In the genomic region with DNA sequence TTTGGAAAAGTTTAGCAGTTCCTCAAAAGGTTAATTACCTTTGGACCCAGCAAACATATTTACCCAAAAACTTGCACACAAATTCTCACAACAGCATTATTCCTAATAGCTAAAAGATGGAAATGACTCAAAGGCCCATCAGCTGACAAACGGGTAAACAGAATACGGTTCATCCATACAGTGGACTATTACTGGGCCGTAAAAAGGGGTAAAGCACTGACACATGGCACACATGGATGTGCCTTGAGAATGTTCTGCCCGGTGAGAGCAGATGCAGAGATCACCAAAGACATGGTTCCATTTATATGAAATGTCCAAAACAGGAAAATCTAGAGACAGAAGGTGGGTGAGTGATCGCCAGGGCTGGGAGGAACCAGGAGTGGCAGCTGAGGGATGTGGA, we compare ENCODE assay signal across 18 cellular contexts.
DNase-seq lines count a peak whose midpoint lies in the region; ATAC-seq and TF ChIP-seq lines count a peak whose summit lies in the region.
"Had no signal": no experiment of that assay in that cellular context is flagged by ENCODE, and none has a peak within 500 bp of the region (broad histone marks: within the 10 kb centered on the region; RNA-seq: fewer than 3 reads in every experiment).

No MANE protein-coding gene starts in this region.

- H3K27me3 ChIP-seq in GM23338 (ENCODE audit: insufficient read depth): no peaks in the 10 kb centered on the region
- H3K27me3 ChIP-seq: BE2C had no signal

- no peaks in the 10 kb centered on the region; the same call in 1 of the 2 replicates for H3K36me3 ChIP-seq in GM23338 (ENCODE audit: insufficient read depth)

- H3K27me3 Mint-ChIP-seq in GM23338 (ENCODE audit: insufficient read depth, low read depth, poor library complexity) (peaks cover 9% of the 10 kb centered on the region), T-helper 17 cell (no peaks in the 10 kb centered on the region), endothelial cell (ENCODE audit: unreplicated experiment) (peaks cover 3% of the 10 kb centered on the region), progenitor cell of endocrine pancreas (no peaks in the 10 kb centered on the region)
- H3K27me3 Mint-ChIP-seq: CD4-positive, CD25-positive, alpha-beta regulatory T cell had no signal

- peak overlapping the region; percentile 64; the same call in 1 of the 2 replicates for H3K27ac ChIP-seq in GM23338 (ENCODE audit: low read depth)
- H3K27ac ChIP-seq in RWPE1: no peak overlapping the region

- no peak overlapping the region for H2AFZ ChIP-seq in GM23338

- peaks cover 32% of the 10 kb centered on the region for H3F3A ChIP-seq in GM23338 (replicated peaks; ENCODE audit: low read depth)

- POLR2A ChIA-PET in RWPE1 (lab: Yijun Ruan, JAX; ENCODE audit: low non-redundant PET): no interaction called here

- H3K9me2 ChIP-seq in GM23338 (ENCODE audit: insufficient read depth): no peaks in the 10 kb centered on the region

- H3K4me3 Mint-ChIP-seq in GM23338 (no peak overlapping the region), T-helper 17 cell (no peak overlapping the region), endothelial cell (ENCODE audit: unreplicated experiment) (peak overlapping the region; percentile 30), progenitor cell of endocrine pancreas (ENCODE audit: low read depth) (no peak overlapping the region)

- no peaks in the 10 kb centered on the region for H3K4me1 ChIP-seq in GM23338 (ENCODE audit: insufficient read depth)
- H3K4me1 ChIP-seq: BE2C, Caco-2 had no signal

- H3K9me3 Mint-ChIP-seq in GM23338: no peaks in the 10 kb centered on the region; the same call in 2 of the 3 replicates
- H3K9me3 Mint-ChIP-seq in endothelial cell (ENCODE audit: unreplicated experiment): no peaks in the 10 kb centered on the region
- H3K9me3 Mint-ChIP-seq in progenitor cell of endocrine pancreas (ENCODE audit: low read depth): no peaks in the 10 kb centered on the region
- H3K9me3 Mint-ChIP-seq: CD4-positive, CD25-positive, alpha-beta regulatory T cell had no signal

- no peak for TF ChIP-seq CTCF in GM23338 (conservative IDR thresholded peaks at IDR 0.05; ENCODE audit: low read depth in 2 of 2)
- no peak for TF ChIP-seq CTCF in endothelial cell (IDR thresholded peaks at IDR 0.05; ENCODE audit: unreplicated experiment)
- no peak for TF ChIP-seq CTCF in progenitor cell of endocrine pancreas (IDR thresholded peaks at IDR 0.05; ENCODE audit: unreplicated experiment)
- TF ChIP-seq CTCF in RWPE1 (conservative IDR thresholded peaks at IDR 0.05; ENCODE audit: low read depth): no peak

- no peak overlapping the region for H3K27ac Mint-ChIP-seq in GM23338
- H3K27ac Mint-ChIP-seq in T-helper 17 cell: peak overlapping the region; percentile 54
- H3K27ac Mint-ChIP-seq in endothelial cell (ENCODE audit: unreplicated experiment): no peak overlapping the region
- peak overlapping the region; percentile 53 for H3K27ac Mint-ChIP-seq in progenitor cell of endocrine pancreas

- H3K4me2 ChIP-seq in GM23338: no peak overlapping the region

- no peak for DNase-seq in GM23338 (ENCODE audit: low spot score)
- no peak for DNase-seq in T-helper 17 cell
- no peak for DNase-seq in endothelial cell (ENCODE audit: low spot score)
- DNase-seq in progenitor cell of endocrine pancreas (ENCODE audit: low spot score, unreplicated experiment): no peak
- no peak for DNase-seq in RWPE1 (ENCODE audit: low spot score)
- no peak for DNase-seq in HuH-7 (ENCODE audit: low spot score)
- DNase-seq: ACHN; BE2C; C1 segment of cervical spinal cord; Caco-2; CD4-positive, CD25-positive, alpha-beta regulatory T cell; DMS153; DMS79; GDM1; GOT3; H7 had no signal

- H3K4me1 Mint-ChIP-seq in GM23338: peaks cover 6% of the 10 kb centered on the region; the same call in 1 of the 3 replicates
- peaks cover 13% of the 10 kb centered on the region for H3K4me1 Mint-ChIP-seq in T-helper 17 cell
- H3K4me1 Mint-ChIP-seq in endothelial cell (ENCODE audit: unreplicated experiment): no peaks in the 10 kb centered on the region
- peaks cover 2% of the 10 kb centered on the region for H3K4me1 Mint-ChIP-seq in progenitor cell of endocrine pancreas (ENCODE audit: low read depth)

- H3K36me3 Mint-ChIP-seq in GM23338 (ENCODE audit: low read depth) (peaks cover 37% of the 10 kb centered on the region), T-helper 17 cell (ENCODE audit: low read depth) (peaks cover 5% of the 10 kb centered on the region), endothelial cell (ENCODE audit: low read depth, unreplicated experiment) (peaks cover 22% of the 10 kb centered on the region), progenitor cell of endocrine pancreas (ENCODE audit: insufficient read depth) (peaks cover 24% of the 10 kb centered on the region)

- H3K9me3 ChIP-seq in T-helper 17 cell (ENCODE audit: control insufficient read depth, low read length, poor library complexity, severe bottlenecking): no peaks in the 10 kb centered on the region
- H3K9me3 ChIP-seq: BE2C, Caco-2 had no signal

- no peak overlapping the region for H3K4me3 ChIP-seq in GM23338

- no peaks in the 10 kb centered on the region for H3K79me2 ChIP-seq in GM23338 (replicated peaks; ENCODE audit: insufficient read depth)

- CTCF ChIA-PET in RWPE1 (lab: Yijun Ruan, JAX): no interaction called here

- no peak for ATAC-seq in GM23338
- ATAC-seq in T-helper 17 cell: no peak
- ATAC-seq in HG02840 (IDR thresholded peaks at IDR 0.05; ENCODE audit: low FRiP score, unreplicated experiment): no peak
- ATAC-seq: HCT116 had no signal

- H4K20me1 ChIP-seq in GM23338 (replicated peaks; ENCODE audit: insufficient read depth): peaks cover 16% of the 10 kb centered on the region; the same call in 1 of the 2 replicates

TF ChIP-seq in GM23338, 12 proteins besides CTCF, POLR2A, EP300 and RAD21 (continues in another document):
- no peak for TF ChIP-seq STAT1 (IDR thresholded peaks at IDR 0.05; ENCODE audit: unreplicated experiment)
- TF ChIP-seq JUNB (IDR thresholded peaks at IDR 0.05; ENCODE audit: unreplicated experiment): no peak
- TF ChIP-seq ZNF114 (CRISPR knock-in tag; IDR thresholded peaks at IDR 0.05): no peak
- TF ChIP-seq EZH2 (IDR thresholded peaks at IDR 0.05; ENCODE audit: low read depth, unreplicated experiment): no peak
- no peak for TF ChIP-seq CREB1 (CRISPR knock-in tag; IDR thresholded peaks at IDR 0.05; ENCODE audit: low read depth)
- TF ChIP-seq, protein P1, sequence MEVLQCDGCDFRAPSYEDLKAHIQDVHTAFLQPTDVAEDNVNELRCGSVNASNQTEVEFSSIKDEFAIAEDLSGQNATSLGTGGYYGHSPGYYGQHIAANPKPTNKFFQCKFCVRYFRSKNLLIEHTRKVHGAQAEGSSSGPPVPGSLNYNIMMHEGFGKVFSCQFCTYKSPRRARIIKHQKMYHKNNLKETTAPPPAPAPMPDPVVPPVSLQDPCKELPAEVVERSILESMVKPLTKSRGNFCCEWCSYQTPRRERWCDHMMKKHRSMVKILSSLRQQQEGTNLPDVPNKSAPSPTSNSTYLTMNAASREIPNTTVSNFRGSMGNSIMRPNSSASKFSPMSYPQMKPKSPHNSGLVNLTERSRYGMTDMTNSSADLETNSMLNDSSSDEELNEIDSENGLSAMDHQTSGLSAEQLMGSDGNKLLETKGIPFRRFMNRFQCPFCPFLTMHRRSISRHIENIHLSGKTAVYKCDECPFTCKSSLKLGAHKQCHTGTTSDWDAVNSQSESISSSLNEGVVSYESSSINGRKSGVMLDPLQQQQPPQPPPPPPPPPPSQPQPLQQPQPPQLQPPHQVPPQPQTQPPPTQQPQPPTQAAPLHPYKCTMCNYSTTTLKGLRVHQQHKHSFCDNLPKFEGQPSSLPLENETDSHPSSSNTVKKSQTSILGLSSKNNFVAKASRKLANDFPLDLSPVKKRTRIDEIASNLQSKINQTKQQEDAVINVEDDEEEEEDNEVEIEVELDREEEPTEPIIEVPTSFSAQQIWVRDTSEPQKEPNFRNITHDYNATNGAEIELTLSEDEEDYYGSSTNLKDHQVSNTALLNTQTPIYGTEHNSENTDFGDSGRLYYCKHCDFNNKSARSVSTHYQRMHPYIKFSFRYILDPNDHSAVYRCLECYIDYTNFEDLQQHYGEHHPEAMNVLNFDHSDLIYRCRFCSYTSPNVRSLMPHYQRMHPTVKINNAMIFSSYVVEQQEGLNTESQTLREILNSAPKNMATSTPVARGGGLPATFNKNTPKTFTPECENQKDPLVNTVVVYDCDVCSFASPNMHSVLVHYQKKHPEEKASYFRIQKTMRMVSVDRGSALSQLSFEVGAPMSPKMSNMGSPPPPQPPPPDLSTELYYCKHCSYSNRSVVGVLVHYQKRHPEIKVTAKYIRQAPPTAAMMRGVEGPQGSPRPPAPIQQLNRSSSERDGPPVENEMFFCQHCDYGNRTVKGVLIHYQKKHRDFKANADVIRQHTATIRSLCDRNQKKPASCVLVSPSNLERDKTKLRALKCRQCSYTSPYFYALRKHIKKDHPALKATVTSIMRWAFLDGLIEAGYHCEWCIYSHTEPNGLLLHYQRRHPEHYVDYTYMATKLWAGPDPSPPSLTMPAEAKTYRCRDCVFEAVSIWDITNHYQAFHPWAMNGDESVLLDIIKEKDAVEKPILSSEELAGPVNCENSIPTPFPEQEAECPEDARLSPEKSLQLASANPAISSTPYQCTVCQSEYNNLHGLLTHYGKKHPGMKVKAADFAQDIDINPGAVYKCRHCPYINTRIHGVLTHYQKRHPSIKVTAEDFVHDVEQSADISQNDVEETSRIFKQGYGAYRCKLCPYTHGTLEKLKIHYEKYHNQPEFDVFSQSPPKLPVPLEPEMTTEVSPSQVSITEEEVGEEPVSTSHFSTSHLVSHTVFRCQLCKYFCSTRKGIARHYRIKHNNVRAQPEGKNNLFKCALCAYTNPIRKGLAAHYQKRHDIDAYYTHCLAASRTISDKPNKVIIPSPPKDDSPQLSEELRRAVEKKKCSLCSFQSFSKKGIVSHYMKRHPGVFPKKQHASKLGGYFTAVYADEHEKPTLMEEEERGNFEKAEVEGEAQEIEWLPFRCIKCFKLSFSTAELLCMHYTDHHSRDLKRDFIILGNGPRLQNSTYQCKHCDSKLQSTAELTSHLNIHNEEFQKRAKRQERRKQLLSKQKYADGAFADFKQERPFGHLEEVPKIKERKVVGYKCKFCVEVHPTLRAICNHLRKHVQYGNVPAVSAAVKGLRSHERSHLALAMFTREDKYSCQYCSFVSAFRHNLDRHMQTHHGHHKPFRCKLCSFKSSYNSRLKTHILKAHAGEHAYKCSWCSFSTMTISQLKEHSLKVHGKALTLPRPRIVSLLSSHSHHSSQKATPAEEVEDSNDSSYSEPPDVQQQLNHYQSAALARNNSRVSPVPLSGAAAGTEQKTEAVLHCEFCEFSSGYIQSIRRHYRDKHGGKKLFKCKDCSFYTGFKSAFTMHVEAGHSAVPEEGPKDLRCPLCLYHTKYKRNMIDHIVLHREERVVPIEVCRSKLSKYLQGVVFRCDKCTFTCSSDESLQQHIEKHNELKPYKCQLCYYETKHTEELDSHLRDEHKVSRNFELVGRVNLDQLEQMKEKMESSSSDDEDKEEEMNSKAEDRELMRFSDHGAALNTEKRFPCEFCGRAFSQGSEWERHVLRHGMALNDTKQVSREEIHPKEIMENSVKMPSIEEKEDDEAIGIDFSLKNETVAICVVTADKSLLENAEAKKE (CRISPR knock-in tag; IDR thresholded peaks at IDR 0.05): no peak
- no peak for TF ChIP-seq EZH2phosphoT487 (IDR thresholded peaks at IDR 0.05; ENCODE audit: unreplicated experiment)

Comparison
In these comparisons a context has a peak if more than half of its experiments do, and no peak if none do; other contexts are left out.
1. H3K27ac Mint-ChIP-seq: peak in T-helper 17 cell (single experiment) and progenitor cell of endocrine pancreas (single experiment); none in GM23338 (single experiment) and endothelial cell (single experiment).